ENCODE assay signal across 16 cellular contexts in genomic region chr21:25891596-25891995, GRCh38.
DNase-seq lines count a peak whose midpoint lies in the region; ATAC-seq lines count a peak whose summit lies in the region.
"Had no signal": no experiment of that assay in that cellular context is flagged by ENCODE, and none has a peak within 500 bp of the region (broad histone marks: within the 10 kb centered on the region; RNA-seq: fewer than 3 reads in every experiment).

No MANE protein-coding gene starts in this region.

- ATAC-seq in activated CD4-positive, alpha-beta T cell treated with anti-CD3 and anti-CD28 coated beads for 36 hours, result no peak
- no peak for ATAC-seq in activated T-cell treated with anti-CD3 and anti-CD28 coated beads, Interleukin-2, amount 50 U/mL, for 72 hours (replicated peaks in 1 of 2)
- no peak for ATAC-seq in HG03039 (IDR thresholded peaks at IDR 0.05; ENCODE audit: unreplicated experiment)
- ATAC-seq: A549, GM23338 had no signal

- POLR2A ChIA-PET in activated CD4-positive, alpha-beta T cell treated with anti-CD3 and anti-CD28 coated beads for 36 hours (lab: Charles Lee), result no interaction called here
- POLR2A ChIA-PET in activated CD4-positive, alpha-beta T cell treated with anti-CD3 and anti-CD28 coated beads, Interleukin-2, amount 10 ng/mL, durations not matched to agents 7 days and 5 days (lab: Charles Lee), result no interaction called here

- intact Hi-C loops in activated CD4-positive, alpha-beta T cell treated with anti-CD3 and anti-CD28 coated beads for 36 hours (cut with DNase I, micrococcal nuclease), result loop anchor here in 1 of 2 experiments (10.0 kb wide), 1 partner anchor 183 kb away; no protein-coding TSS in a partner anchor

- peaks cover 8% of the 10 kb centered on the region for H3K4me1 Mint-ChIP-seq in activated CD4-positive, alpha-beta T cell treated with anti-CD3 and anti-CD28 coated beads for 36 hours
- peaks cover 13% of the 10 kb centered on the region for H3K4me1 Mint-ChIP-seq in activated CD4-positive, alpha-beta T cell treated with anti-CD3 and anti-CD28 coated beads, Interleukin-2, amount 10 ng/mL, durations not matched to agents 7 days and 5 days
- H3K4me1 Mint-ChIP-seq in activated T-cell treated with anti-CD3 and anti-CD28 coated beads, Interleukin-2, amount 50 U/mL, for 72 hours (ENCODE audit: low read depth), result peaks cover 4% of the 10 kb centered on the region

- no peak overlapping the region for H3K27ac Mint-ChIP-seq in activated CD4-positive, alpha-beta T cell treated with anti-CD3 and anti-CD28 coated beads for 36 hours
- H3K27ac Mint-ChIP-seq in activated CD4-positive, alpha-beta T cell treated with anti-CD3 and anti-CD28 coated beads, Interleukin-2, amount 10 ng/mL, durations not matched to agents 7 days and 5 days, result no peak overlapping the region
- H3K27ac Mint-ChIP-seq in activated T-cell treated with anti-CD3 and anti-CD28 coated beads, Interleukin-2, amount 50 U/mL, for 72 hours, result no peak overlapping the region
- H3K27ac Mint-ChIP-seq: CD4-positive, alpha-beta T cell; GM23338 had no signal

- peaks cover 18% of the 10 kb centered on the region for H3K36me3 Mint-ChIP-seq in activated CD4-positive, alpha-beta T cell treated with anti-CD3 and anti-CD28 coated beads for 36 hours (ENCODE audit: low read depth)
- peaks cover 1% of the 10 kb centered on the region for H3K36me3 Mint-ChIP-seq in activated CD4-positive, alpha-beta T cell treated with anti-CD3 and anti-CD28 coated beads, Interleukin-2, amount 10 ng/mL, durations not matched to agents 7 days and 5 days (ENCODE audit: low read depth)
- peaks cover 0 to 5% of the 10 kb centered on the region in 2 donors for H3K36me3 Mint-ChIP-seq in activated T-cell treated with anti-CD3 and anti-CD28 coated beads, Interleukin-2, amount 50 U/mL, for 72 hours (ENCODE audit: insufficient read depth in 2 of 2)

- H3K9me3 Mint-ChIP-seq in activated CD4-positive, alpha-beta T cell treated with anti-CD3 and anti-CD28 coated beads for 36 hours (ENCODE audit: low read depth), result no peaks in the 10 kb centered on the region
- no peaks in the 10 kb centered on the region for H3K9me3 Mint-ChIP-seq in activated CD4-positive, alpha-beta T cell treated with anti-CD3 and anti-CD28 coated beads, Interleukin-2, amount 10 ng/mL, durations not matched to agents 7 days and 5 days
- H3K9me3 Mint-ChIP-seq in activated T-cell treated with anti-CD3 and anti-CD28 coated beads, Interleukin-2, amount 50 U/mL, for 72 hours, result no peaks in the 10 kb centered on the region
- H3K9me3 Mint-ChIP-seq: CD4-positive, alpha-beta T cell; GM23338 had no signal

- H3K27me3 Mint-ChIP-seq in activated CD4-positive, alpha-beta T cell treated with anti-CD3 and anti-CD28 coated beads for 36 hours, result no peaks in the 10 kb centered on the region
- H3K27me3 Mint-ChIP-seq in activated CD4-positive, alpha-beta T cell treated with anti-CD3 and anti-CD28 coated beads, Interleukin-2, amount 10 ng/mL, durations not matched to agents 7 days and 5 days, result no peaks in the 10 kb centered on the region
- no peaks in the 10 kb centered on the region for H3K27me3 Mint-ChIP-seq in activated T-cell treated with anti-CD3 and anti-CD28 coated beads, Interleukin-2, amount 50 U/mL, for 72 hours (ENCODE audit: low read depth)
- H3K27me3 Mint-ChIP-seq: CD4-positive, alpha-beta T cell had no signal

- DNase-seq in NCI-H1417 (lab: John Stamatoyannopoulos, UW), result peak in 2 of 3 experiments; percentile 25 to 62
- DNase-seq in NCI-H1417 treated with DMSO at 0.1 percent for 48 hours (lab: John Stamatoyannopoulos, UW), result no peak
- DNase-seq in activated CD4-positive, alpha-beta T cell treated with anti-CD3 and anti-CD28 coated beads for 36 hours, result peak; percentile 41
- no peak for DNase-seq in activated CD4-positive, alpha-beta T cell treated with anti-CD3 and anti-CD28 coated beads, Interleukin-2, amount 10 ng/mL, durations not matched to agents 7 days and 5 days
- DNase-seq in activated T-cell treated with anti-CD3 and anti-CD28 coated beads for 4 hours, result peak; percentile 7
- DNase-seq in activated T-cell treated with anti-CD3 and anti-CD28 coated beads, Interleukin-2, amount 50 U/mL, for 72 hours, result no peak
- DNase-seq in COR-L47 (lab: John Stamatoyannopoulos, UW), result peak; percentile 27
- DNase-seq: AML-193; CD4-positive, alpha-beta T cell; DMS153; DMS79; GDM1; HCEC 1CT had no signal

- CTCF ChIA-PET in activated CD4-positive, alpha-beta T cell treated with anti-CD3 and anti-CD28 coated beads for 36 hours (lab: Charles Lee), result interaction anchor here (1.9 kb wide), 1 partner anchor 8 kb away, joined by 5 read pairs; no protein-coding TSS in a partner anchor
- CTCF ChIA-PET in activated CD4-positive, alpha-beta T cell treated with anti-CD3 and anti-CD28 coated beads, Interleukin-2, amount 10 ng/mL, durations not matched to agents 7 days and 5 days (lab: Charles Lee), result interaction anchor here (1.4 kb wide), 1 partner anchor 279 kb away, joined by 3 read pairs; the partner anchor contains the start of gene APP

- no peak overlapping the region for H3K4me3 Mint-ChIP-seq in activated CD4-positive, alpha-beta T cell treated with anti-CD3 and anti-CD28 coated beads for 36 hours
- no peak overlapping the region for H3K4me3 Mint-ChIP-seq in activated CD4-positive, alpha-beta T cell treated with anti-CD3 and anti-CD28 coated beads, Interleukin-2, amount 10 ng/mL, durations not matched to agents 7 days and 5 days
- H3K4me3 Mint-ChIP-seq in activated T-cell treated with anti-CD3 and anti-CD28 coated beads, Interleukin-2, amount 50 U/mL, for 72 hours, result no peak overlapping the region
- H3K4me3 Mint-ChIP-seq: CD4-positive, alpha-beta T cell; GM23338 had no signal

Comparison
In these comparisons a context has a peak if more than half of its experiments do, and no peak if none do; other contexts are left out.
1. DNase-seq: peak in NCI-H1417 (2 of 3), activated CD4-positive, alpha-beta T cell treated with anti-CD3 and anti-CD28 coated beads for 36 hours (single experiment), activated T-cell treated with anti-CD3 and anti-CD28 coated beads for 4 hours (single experiment) and COR-L47 (single experiment); none in NCI-H1417 treated with DMSO at 0.1 percent for 48 hours (single experiment), activated CD4-positive, alpha-beta T cell treated with anti-CD3 and anti-CD28 coated beads, Interleukin-2, amount 10 ng/mL, durations not matched to agents 7 days and 5 days (single experiment) and activated T-cell treated with anti-CD3 and anti-CD28 coated beads, Interleukin-2, amount 50 U/mL, for 72 hours (0 of 2).